Comparison of ENCODE assay signal across 14 cellular contexts in the genomic region with DNA sequence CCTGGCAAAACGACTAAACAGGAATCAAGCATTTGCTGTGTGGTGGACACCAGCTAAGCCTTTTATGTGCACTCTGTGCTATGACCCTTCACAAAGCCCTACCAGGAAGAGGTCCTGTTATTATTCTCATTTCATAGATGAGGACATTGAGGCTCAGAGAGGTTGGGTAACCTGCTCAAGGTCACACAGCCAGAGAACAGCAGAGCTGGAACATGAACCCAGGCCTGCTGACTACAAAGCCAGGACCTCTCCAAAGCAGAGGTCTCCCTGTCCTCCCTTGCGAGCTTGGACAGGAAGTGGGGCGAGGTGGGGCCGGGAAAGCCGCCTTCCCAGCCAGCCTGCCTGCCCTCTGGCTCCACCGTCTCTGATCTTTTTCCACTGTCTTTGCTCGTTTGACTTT. TPM values are rescaled to one million over a fixed set of nuclear protein-coding genes. Genes with fewer than 3 reads are reported as not detected.
DNase-seq lines count a peak whose midpoint lies in the region; ATAC-seq and TF ChIP-seq lines count a peak whose summit lies in the region.
"Had no signal": no experiment of that assay in that cellular context is flagged by ENCODE, and none has a peak within 500 bp of the region (broad histone marks: within the 10 kb centered on the region; RNA-seq: fewer than 3 reads in every experiment).

No MANE protein-coding gene starts in this region.

- H3K36me3 Mint-ChIP-seq in brain: no peaks in the 10 kb centered on the region

- no peak overlapping the region for H3K18ac ChIP-seq in neuronal stem cell (ENCODE audit: low read length)

- peaks cover 18% of the 10 kb centered on the region for H3K27me3 Mint-ChIP-seq in brain

- H4K91ac ChIP-seq in neuronal stem cell (ENCODE audit: low read depth, low read length, poor library complexity): no peak overlapping the region

- H3K27ac ChIP-seq in WERI-Rb-1 (peak overlapping the region; percentile 83), neuronal stem cell (replicated peaks; ENCODE audit: low read length) (no peak overlapping the region)
- H3K27ac ChIP-seq: C4-2B had no signal

- H2BK120ac ChIP-seq in neuronal stem cell (ENCODE audit: low read depth, low read length): no peak overlapping the region

- no peak overlapping the region for H2BK15ac ChIP-seq in neuronal stem cell (ENCODE audit: low read length)

- H3K36me3 ChIP-seq in WERI-Rb-1: no peaks in the 10 kb centered on the region
- no peaks in the 10 kb centered on the region for H3K36me3 ChIP-seq in neuronal stem cell (replicated peaks in 1 of 2; ENCODE audit: control insufficient read depth in 2 of 2, insufficient read depth in 2 of 2, low read length in 2 of 2)

- peaks cover 0 to 3% (median 0%) of the 10 kb centered on the region in 5 experiments for H3K9me3 Mint-ChIP-seq in brain
- H3K9me3 Mint-ChIP-seq: CD4-positive, alpha-beta T cell had no signal

- ATAC-seq in GM21723 (IDR thresholded peaks at IDR 0.05; ENCODE audit: unreplicated experiment): no peak

- WGBS in neuronal stem cell (ENCODE audit: extremely low coverage in 2 of 2, insufficient read length in 2 of 2, insufficient replicate concordance in 1 of 2), 2 donors: no CpG with 5 or more reads among the region's 7 CpGs

- H3K27me3 ChIP-seq in WERI-Rb-1 (ENCODE audit: insufficient read depth, low read depth, severe bottlenecking): no peaks in the 10 kb centered on the region
- H3K27me3 ChIP-seq in neuronal stem cell (ENCODE audit: control insufficient read depth in 3 of 3, insufficient read depth in 3 of 3, low read depth in 1 of 3, low read length in 3 of 3): peaks cover 0 to 33% (median 0%) of the 10 kb centered on the region in 3 experiments

- peak overlapping the region in 2 of 5 experiments; percentile 0 to 39 for H3K4me3 Mint-ChIP-seq in brain
- H3K4me3 Mint-ChIP-seq: CD4-positive, alpha-beta T cell; H9 had no signal

- H3K9me3 ChIP-seq in WERI-Rb-1 (ENCODE audit: severe bottlenecking) (peaks cover 3% of the 10 kb centered on the region), neuronal stem cell (replicated peaks in 1 of 2; ENCODE audit: control insufficient read depth in 2 of 2, insufficient read depth in 1 of 2, low read depth in 1 of 2, low read length in 2 of 2) (peaks cover 0 to 3% of the 10 kb centered on the region in 2 donors)

- H2AK5ac ChIP-seq in neuronal stem cell (ENCODE audit: low read depth, low read length): no peak overlapping the region

- peak overlapping the region in 4 of 5 experiments; percentile 3 to 22 (median 6) for H3K27ac Mint-ChIP-seq in brain
- H3K27ac Mint-ChIP-seq: CD4-positive, alpha-beta T cell had no signal

- DNase-seq in WERI-Rb-1 (no peak), neuronal stem cell (ENCODE audit: low spot score) (no peak), HuH-7 (ENCODE audit: low spot score) (no peak), NCI-H446 treated with DMSO at 0.1 percent for 48 hours (lab: John Stamatoyannopoulos, UW) (no peak)
- DNase-seq: AML-193; CD4-positive, alpha-beta T cell; DMS153; DMS79; GDM1; GOT3; H9 had no signal

- no peak overlapping the region for H3K4me2 ChIP-seq in neuronal stem cell (ENCODE audit: insufficient read depth, low read length, poor library complexity, severe bottlenecking)

- no peaks in the 10 kb centered on the region for H3K79me1 ChIP-seq in neuronal stem cell (ENCODE audit: low read depth, low read length)

- no peak overlapping the region for H2AFZ ChIP-seq in neuronal stem cell (ENCODE audit: low read length)

- H3K4me1 Mint-ChIP-seq in brain: peaks cover 13% of the 10 kb centered on the region

- H3K4me3 ChIP-seq in WERI-Rb-1 (ENCODE audit: low read depth, low read length) (no peak overlapping the region), neuronal stem cell (ENCODE audit: low read length in 2 of 2) (no peak overlapping the region)

- no peaks in the 10 kb centered on the region for H3K4me1 ChIP-seq in neuronal stem cell (ENCODE audit: control insufficient read depth in 2 of 2, insufficient read depth in 1 of 2, low read depth in 1 of 2, low read length in 2 of 2)

- no peak overlapping the region for H3K4ac ChIP-seq in neuronal stem cell (ENCODE audit: low read length)

- peak overlapping the region; percentile 22 for H2BK5ac ChIP-seq in neuronal stem cell (ENCODE audit: low read length)

- TF ChIP-seq CTCF in WERI-Rb-1 (IDR thresholded peaks at IDR 0.05; ENCODE audit: low read depth, low read length) (no peak), brain (conservative IDR thresholded peaks at IDR 0.05) (no peak)

- H3K23ac ChIP-seq in neuronal stem cell (ENCODE audit: low read depth, low read length, poor library complexity): no peak overlapping the region

- no peak overlapping the region for H3K9ac ChIP-seq in neuronal stem cell (ENCODE audit: low read depth, low read length, poor library complexity)

- H3K14ac ChIP-seq in neuronal stem cell (ENCODE audit: low read length): no peak overlapping the region

- no peak overlapping the region for H2BK12ac ChIP-seq in neuronal stem cell (ENCODE audit: low read length)

- H4K8ac ChIP-seq in neuronal stem cell (ENCODE audit: low read depth, low read length): no peak overlapping the region

RNA-seq across cellular contexts. Expression of a gene that starts 23.8 kb away (rescaled TPM):
- polyA plus RNA-seq in brain (ENCODE audit: insufficient read depth, low read depth, low replicate concordance): 28.2 TPM
- 8.8 TPM for polyA plus RNA-seq in neuronal stem cell (2013, experiment 1 of 2)
- 8.6 TPM for polyA plus RNA-seq in neuronal stem cell (2013, experiment 2 of 2)

RNA-seq across cellular contexts. Expression of a gene that starts 44.4 kb away (rescaled TPM):
- polyA plus RNA-seq in brain (ENCODE audit: insufficient read depth, low read depth, low replicate concordance): 22.4 TPM
- polyA plus RNA-seq in neuronal stem cell (2013, experiment 1 of 2): 0.43 TPM
- 0.35 TPM for polyA plus RNA-seq in neuronal stem cell (2013, experiment 2 of 2)
